In the genomic region with DNA sequence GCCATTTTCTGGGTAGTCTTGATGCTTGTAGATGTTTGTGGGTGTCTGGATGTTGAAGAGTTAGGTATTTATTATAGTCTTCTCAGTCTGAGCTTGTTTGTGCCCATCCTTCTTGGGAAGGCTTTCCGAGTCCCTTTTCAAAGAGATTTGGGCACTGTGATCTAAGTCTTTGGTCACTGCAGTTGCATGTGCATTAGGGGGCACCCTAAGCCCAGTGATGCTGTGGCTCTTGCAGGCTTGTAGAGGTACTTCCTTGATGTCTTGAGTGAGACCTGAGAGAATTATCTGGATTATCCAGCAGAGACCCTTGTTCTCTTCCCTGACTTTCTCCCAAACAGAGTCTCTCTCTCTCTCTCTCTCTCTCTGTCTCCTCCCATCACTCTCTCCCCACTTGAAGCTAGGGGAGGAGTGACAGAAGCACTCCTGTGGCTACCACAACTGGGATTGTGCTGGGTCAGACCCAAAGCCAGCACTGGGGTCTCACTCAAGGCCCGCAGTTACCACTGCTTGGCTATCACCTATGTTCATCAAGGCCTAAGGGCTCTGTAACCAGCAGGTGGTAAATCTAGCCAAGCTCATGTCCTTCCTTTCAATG, we compare ENCODE assay signal across 8 cellular contexts.
DNase-seq lines count a peak whose midpoint lies in the region; ATAC-seq, FAIRE-seq and TF ChIP-seq lines count a peak whose summit lies in the region.

No MANE protein-coding gene starts in this region.

- H3K36me3 Mint-ChIP-seq in activated CD8-positive, alpha-beta T cell treated with anti-CD3 and anti-CD28 coated beads, Interleukin-2, amount 10 ng/mL, durations not matched to agents 7 days and 5 days (ENCODE audit: low read depth): no peaks in the 10 kb centered on the region
- H3K36me3 Mint-ChIP-seq in T-helper 17 cell (ENCODE audit: low read depth): peaks cover 2% of the 10 kb centered on the region

- POLR2A ChIA-PET in AG04450 (lab: Yijun Ruan, JAX): interaction anchor here (0.5 kb wide), 1 partner anchor 9 kb away, joined by 3 read pairs; no protein-coding TSS in a partner anchor
- POLR2A ChIA-PET in activated CD8-positive, alpha-beta T cell treated with anti-CD3 and anti-CD28 coated beads, Interleukin-2, amount 10 ng/mL, durations not matched to agents 7 days and 5 days (lab: Charles Lee): no interaction called here

- WGBS in heart left ventricle, 4 donors: 81 to 97% (median 87%) methylated on average over 2 of the region's 2 CpGs

- intact Hi-C loops in heart left ventricle (cut with DNase I): loop anchor here in 9 of 10 donors (2.0 to 10.0 kb wide), 10 partner anchors 244 to 684 kb away; partner anchors contain the start of gene SPRED1 (in 6 of the 9)

- no peaks in the 10 kb centered on the region for H3K36me3 ChIP-seq in heart left ventricle

- no peak overlapping the region for H3K27ac ChIP-seq in AG04450 (ENCODE audit: low read depth, low read length)
- no peak overlapping the region for H3K27ac ChIP-seq in heart left ventricle

- H3K4me1 Mint-ChIP-seq in activated CD8-positive, alpha-beta T cell treated with anti-CD3 and anti-CD28 coated beads, Interleukin-2, amount 10 ng/mL, durations not matched to agents 7 days and 5 days (ENCODE audit: low read depth): no peaks in the 10 kb centered on the region
- H3K4me1 Mint-ChIP-seq in T-helper 17 cell: no peaks in the 10 kb centered on the region

- no peak overlapping the region for H3K27ac Mint-ChIP-seq in activated CD8-positive, alpha-beta T cell treated with anti-CD3 and anti-CD28 coated beads, Interleukin-2, amount 10 ng/mL, durations not matched to agents 7 days and 5 days
- H3K27ac Mint-ChIP-seq in T-helper 17 cell: no peak overlapping the region

- peaks cover 3% of the 10 kb centered on the region for H3K27me3 ChIP-seq in AG04450 (ENCODE audit: control insufficient read depth, insufficient read depth, low read length)
- no peaks in the 10 kb centered on the region for H3K27me3 ChIP-seq in heart left ventricle

- H3K4me1 ChIP-seq in heart left ventricle: peaks cover 0 to 34% (median 4%) of the 10 kb centered on the region in 12 donors

- H3K4me3 ChIP-seq in AG04450 (ENCODE audit: low read depth, low read length) (no peak overlapping the region), heart left ventricle (no peak overlapping the region)

- TF ChIP-seq POLR2A in GM12892 (IDR thresholded peaks at IDR 0.05; ENCODE audit: low read depth, low read length) (no peak), heart left ventricle (IDR thresholded peaks at IDR 0.05) (no peak)

- H3K9me3 Mint-ChIP-seq in activated CD8-positive, alpha-beta T cell treated with anti-CD3 and anti-CD28 coated beads, Interleukin-2, amount 10 ng/mL, durations not matched to agents 7 days and 5 days (ENCODE audit: insufficient read depth): no peaks in the 10 kb centered on the region

- ATAC-seq in activated CD8-positive, alpha-beta T cell treated with anti-CD3 and anti-CD28 coated beads, Interleukin-2, amount 10 ng/mL, durations not matched to agents 7 days and 5 days: no peak
- ATAC-seq in heart left ventricle (peak in 3 of 4 donors; percentile 75 to 83 (median 77)), HG03039 (IDR thresholded peaks at IDR 0.05; ENCODE audit: unreplicated experiment) (no peak), T-helper 17 cell (no peak)

- peak; percentile 55 for DNase-seq in AG04450 (ENCODE audit: low read depth, low spot score)
- no peak for DNase-seq in GM12892 (ENCODE audit: insufficient read length)
- DNase-seq in activated CD8-positive, alpha-beta T cell treated with anti-CD3 and anti-CD28 coated beads, Interleukin-2, amount 10 ng/mL, durations not matched to agents 7 days and 5 days: peak; percentile 32
- peak; percentile 41 to 65 (median 50) for DNase-seq in heart left ventricle
- peak; percentile 78 for DNase-seq in renal cortical epithelial cell (ENCODE audit: low read depth)
- DNase-seq in T-helper 17 cell: no peak

- peak; percentile 69 for TF ChIP-seq RAD21 in Ishikawa (IDR thresholded peaks at IDR 0.05; ENCODE audit: low read depth)

- FAIRE-seq in GM12892 (lab: Jason Lieb, UNC): peak; percentile 44

- no peaks in the 10 kb centered on the region for H3K9me3 ChIP-seq in AG04450 (ENCODE audit: control insufficient read depth, insufficient read depth, low read length)
- H3K9me3 ChIP-seq in heart left ventricle: peaks cover 0 to 9% (median 0%) of the 10 kb centered on the region in 12 donors
- H3K9me3 ChIP-seq in T-helper 17 cell (ENCODE audit: control insufficient read depth, low read length, poor library complexity, severe bottlenecking): no peaks in the 10 kb centered on the region

- H3K4me3 Mint-ChIP-seq in activated CD8-positive, alpha-beta T cell treated with anti-CD3 and anti-CD28 coated beads, Interleukin-2, amount 10 ng/mL, durations not matched to agents 7 days and 5 days: no peak overlapping the region
- no peak overlapping the region for H3K4me3 Mint-ChIP-seq in T-helper 17 cell

- CTCF ChIA-PET in AG04450 (lab: Charles Lee): interaction anchor here (0.6 to 3.7 kb wide), 37 partner anchors 10 to 699 kb away, joined by 3 to 45 read pairs (median 4); no protein-coding TSS in a partner anchor
- CTCF ChIA-PET in activated CD8-positive, alpha-beta T cell treated with anti-CD3 and anti-CD28 coated beads, Interleukin-2, amount 10 ng/mL, durations not matched to agents 7 days and 5 days (lab: Charles Lee): no interaction called here

- TF ChIP-seq EP300 in Ishikawa (IDR thresholded peaks at IDR 0.05; ENCODE audit: borderline replicate concordance): no peak

- TF ChIP-seq CTCF in AG04450 (IDR thresholded peaks at IDR 0.05; ENCODE audit: low read depth, low read length) (peak; percentile 78), heart left ventricle (IDR thresholded peaks at IDR 0.05) (peak; percentile 36 to 71 (median 60))

- peaks cover 6% of the 10 kb centered on the region for H3K27me3 Mint-ChIP-seq in activated CD8-positive, alpha-beta T cell treated with anti-CD3 and anti-CD28 coated beads, Interleukin-2, amount 10 ng/mL, durations not matched to agents 7 days and 5 days (ENCODE audit: low read depth)
- no peaks in the 10 kb centered on the region for H3K27me3 Mint-ChIP-seq in T-helper 17 cell

TF ChIP-seq in Ishikawa, 13 proteins besides CTCF, POLR2A, EP300 and RAD21:
- no peak for TF ChIP-seq TAF1 (IDR thresholded peaks at IDR 0.05; ENCODE audit: low read depth)

Comparison
In these comparisons a context has a peak if more than half of its experiments do, and no peak if none do; other contexts are left out.
1. DNase-seq: peak in AG04450 (single experiment), activated CD8-positive, alpha-beta T cell treated with anti-CD3 and anti-CD28 coated beads, Interleukin-2, amount 10 ng/mL, durations not matched to agents 7 days and 5 days (single experiment), heart left ventricle (5 of 5) and renal cortical epithelial cell (single experiment); none in GM12892 (single experiment) and T-helper 17 cell (0 of 3).
2. ATAC-seq: peak in heart left ventricle (3 of 4); none in activated CD8-positive, alpha-beta T cell treated with anti-CD3 and anti-CD28 coated beads, Interleukin-2, amount 10 ng/mL, durations not matched to agents 7 days and 5 days (single experiment), HG03039 (single experiment) and T-helper 17 cell (single experiment).